In the genomic region with DNA sequence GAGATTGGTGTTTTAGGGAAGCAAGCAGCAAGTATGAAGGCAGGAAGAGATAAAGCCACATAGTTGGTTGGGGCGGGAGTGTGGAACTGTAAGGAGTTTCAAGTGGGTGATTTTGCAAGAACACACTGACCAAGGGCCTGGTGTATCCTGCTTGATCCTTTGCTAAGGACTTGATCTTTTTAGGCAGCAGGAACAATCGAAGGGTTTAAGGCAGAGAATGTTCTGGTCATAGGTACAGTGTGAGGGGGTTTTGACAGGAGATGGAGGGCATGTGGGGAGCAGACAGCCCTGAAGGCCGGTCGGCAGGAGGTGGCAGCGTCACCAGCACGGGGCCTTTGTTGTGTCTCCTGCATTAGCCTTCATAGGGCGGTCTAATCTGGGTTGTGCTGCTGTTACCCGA, we compare ENCODE assay signal across 11 cellular contexts. TPM values are rescaled to one million over a fixed set of nuclear protein-coding genes. Genes with fewer than 3 reads are reported as not detected.
A peak's percentile ranks its signal among the peaks of the same experiment; 100 is the strongest.
DNase-seq lines count a peak whose midpoint lies in the region; TF ChIP-seq lines count a peak whose summit lies in the region.
"Had no signal": no experiment of that assay in that cellular context is flagged by ENCODE, and none has a peak within 500 bp of the region (broad histone marks: within the 10 kb centered on the region; RNA-seq: fewer than 3 reads in every experiment).

No MANE protein-coding gene starts in this region.

- peak overlapping the region; percentile 50 for H3K9ac ChIP-seq in adipocyte (ENCODE audit: low read length)

- H3K9me3 Mint-ChIP-seq in T-helper 2 cell treated with Interferon-gamma antibody and Interleukin-4, amounts not matched to agents 5 μg/mL and 100 μg/mL, for 36 hours, result no peaks in the 10 kb centered on the region
- H3K9me3 Mint-ChIP-seq in MCF 10A (ENCODE audit: unreplicated experiment), result no peaks in the 10 kb centered on the region

- no peaks in the 10 kb centered on the region for H3K36me3 Mint-ChIP-seq in T-helper 2 cell treated with Interferon-gamma antibody and Interleukin-4, amounts not matched to agents 5 μg/mL and 100 μg/mL, for 36 hours (ENCODE audit: low read depth)
- peaks cover 1% of the 10 kb centered on the region for H3K36me3 Mint-ChIP-seq in MCF 10A (ENCODE audit: insufficient read depth, unreplicated experiment)

- H3K27me3 Mint-ChIP-seq in T-helper 2 cell treated with Interferon-gamma antibody and Interleukin-4, amounts not matched to agents 5 μg/mL and 100 μg/mL, for 36 hours (ENCODE audit: low read depth), result no peaks in the 10 kb centered on the region
- H3K27me3 Mint-ChIP-seq in MCF 10A (ENCODE audit: insufficient read depth, unreplicated experiment), result no peaks in the 10 kb centered on the region

- no peaks in the 10 kb centered on the region for H3K36me3 ChIP-seq in adipocyte (ENCODE audit: control insufficient read depth, insufficient read depth, low read length, severe bottlenecking)
- H3K36me3 ChIP-seq in testis (ENCODE audit: low read depth, missing control alignments), result no peaks in the 10 kb centered on the region
- H3K36me3 ChIP-seq in esophagus muscularis mucosa, result peaks cover 0 to 2% (median 0%) of the 10 kb centered on the region in 4 donors
- H3K36me3 ChIP-seq: tibial nerve had no signal

- TF ChIP-seq CTCF in testis (IDR thresholded peaks at IDR 0.05) (no peak), MCF 10A (IDR thresholded peaks at IDR 0.05; ENCODE audit: unreplicated experiment) (no peak), esophagus muscularis mucosa (IDR thresholded peaks at IDR 0.05) (no peak)

- no peaks in the 10 kb centered on the region for H3K27me3 ChIP-seq in adipocyte (replicated peaks; ENCODE audit: control insufficient read depth, insufficient read depth, low read length)
- no peaks in the 10 kb centered on the region for H3K27me3 ChIP-seq in testis
- H3K27me3 ChIP-seq in esophagus muscularis mucosa, result no peaks in the 10 kb centered on the region
- H3K27me3 ChIP-seq: tibial nerve had no signal

- TF ChIP-seq EP300 in esophagus muscularis mucosa (IDR thresholded peaks at IDR 0.05), result no peak

- BruUV-seq in MCF 10A (replicated peaks; lab: Mats Ljungman, UMichigan), result no TSS peak

- TF ChIP-seq POLR2A in testis (IDR thresholded peaks at IDR 0.05), result no peak
- no peak for TF ChIP-seq POLR2A in esophagus muscularis mucosa (IDR thresholded peaks at IDR 0.05; ENCODE audit: low read depth)

- peak overlapping the region; percentile 9 for H3K27ac Mint-ChIP-seq in T-helper 2 cell treated with Interferon-gamma antibody and Interleukin-4, amounts not matched to agents 5 μg/mL and 100 μg/mL, for 36 hours
- no peak overlapping the region for H3K27ac Mint-ChIP-seq in MCF 10A (ENCODE audit: low read depth, unreplicated experiment)

- H3K27ac ChIP-seq in testis, result peak overlapping the region; percentile 44 to 48
- no peak overlapping the region for H3K27ac ChIP-seq in esophagus muscularis mucosa (replicated peaks in 1 of 4)
- H3K27ac ChIP-seq: A549 had no signal

- H3K9me3 ChIP-seq in adipocyte (ENCODE audit: control insufficient read depth, low read length) (no peaks in the 10 kb centered on the region), testis (no peaks in the 10 kb centered on the region), esophagus muscularis mucosa (no peaks in the 10 kb centered on the region)
- H3K9me3 ChIP-seq: A549, tibial nerve had no signal

- H3K4me3 Mint-ChIP-seq in T-helper 2 cell treated with Interferon-gamma antibody and Interleukin-4, amounts not matched to agents 5 μg/mL and 100 μg/mL, for 36 hours, result no peak overlapping the region
- H3K4me3 Mint-ChIP-seq in MCF 10A (ENCODE audit: unreplicated experiment), result no peak overlapping the region

- intact Hi-C loops in testis (cut with DNase I; ENCODE audit: low total_unique reads) (no loop called here), MCF 10A (cut with micrococcal nuclease) (no loop called here), esophagus muscularis mucosa (cut with DNase I) (no loop called here)

- no peak for DNase-seq in T-helper 2 cell treated with Interferon-gamma antibody and Interleukin-4, amounts not matched to agents 5 μg/mL and 100 μg/mL, for 36 hours (ENCODE audit: low spot score)
- no peak for DNase-seq in T-helper 2 cell
- peak; percentile 21 for DNase-seq in adipocyte (ENCODE audit: low read depth)
- peak; percentile 63 for DNase-seq in iris pigment epithelial cell (ENCODE audit: low read depth)
- peak; percentile 54 for DNase-seq in testis
- DNase-seq in LoVo (ENCODE audit: low spot score), result no peak
- DNase-seq in MCF 10A (ENCODE audit: unreplicated experiment), result no peak
- DNase-seq in esophagus muscularis mucosa (ENCODE audit: extremely low spot score), result no peak
- DNase-seq: small intestine had no signal

- H3K4me1 ChIP-seq in adipocyte (ENCODE audit: control insufficient read depth, insufficient read depth, low read length), result peaks cover 27% of the 10 kb centered on the region
- H3K4me1 ChIP-seq in testis, result peaks cover 29% of the 10 kb centered on the region
- H3K4me1 ChIP-seq in esophagus muscularis mucosa, result peaks cover 67 to 93% (median 91%) of the 10 kb centered on the region in 4 donors
- H3K4me1 ChIP-seq: A549 had no signal

- POLR2A ChIA-PET in MCF 10A (lab: Yijun Ruan, JAX), result no interaction called here

- 42% methylated on average over 8 of the region's 8 CpGs for WGBS in testis, 2 donors
- 66% methylated on average over 8 of the region's 8 CpGs for WGBS in esophagus muscularis mucosa

- peaks cover 21% of the 10 kb centered on the region for H3K4me1 Mint-ChIP-seq in T-helper 2 cell treated with Interferon-gamma antibody and Interleukin-4, amounts not matched to agents 5 μg/mL and 100 μg/mL, for 36 hours (ENCODE audit: low read depth)
- peaks cover 31% of the 10 kb centered on the region for H3K4me1 Mint-ChIP-seq in MCF 10A (ENCODE audit: insufficient read depth, unreplicated experiment)

- CTCF ChIA-PET in MCF 10A (lab: Yijun Ruan, JAX), result interaction anchor here (0.6 kb wide), 1 partner anchor 57 kb away, joined by 4 read pairs; no protein-coding TSS in a partner anchor

- H3K4me3 ChIP-seq in adipocyte (ENCODE audit: low read length) (no peak overlapping the region), testis (no peak overlapping the region), esophagus muscularis mucosa (no peak overlapping the region)
- H3K4me3 ChIP-seq: A549, tibial nerve had no signal

RNA-seq across cellular contexts. Expression of gene FAM193A, which starts 54.7 kb away (rescaled TPM):
- 10 to 100 TPM; 78.7 to 92.4 TPM for total RNA-seq in testis
- 50.4 TPM for polyA plus RNA-seq in testis (ENCODE audit: insufficient read depth, low read depth, low replicate concordance)
- total RNA-seq in MCF 10A (2022), result 30.7 and 31.3 TPM in 2 replicates
- 10 to 100 TPM; 20.0 to 30.6 (median 24.6) TPM for total RNA-seq in esophagus muscularis mucosa

Comparison
In these comparisons a context has a peak if more than half of its experiments do, and no peak if none do; other contexts are left out.
1. DNase-seq: peak in adipocyte (single experiment), iris pigment epithelial cell (single experiment) and testis (single experiment); none in T-helper 2 cell treated with Interferon-gamma antibody and Interleukin-4, amounts not matched to agents 5 μg/mL and 100 μg/mL, for 36 hours (single experiment), T-helper 2 cell (0 of 5), LoVo (single experiment), MCF 10A (single experiment) and esophagus muscularis mucosa (single experiment).
2. H3K27ac ChIP-seq: peak in testis (2 of 2); none in esophagus muscularis mucosa (0 of 4).